Comparison of ENCODE assay signal across 9 cellular contexts in genomic region chr3:191244242-191244867, GRCh38. TPM values are rescaled to one million over a fixed set of nuclear protein-coding genes. Genes with fewer than 3 reads are reported as not detected.
DNase-seq lines count a peak whose midpoint lies in the region; ATAC-seq and TF ChIP-seq lines count a peak whose summit lies in the region.
"Had no signal": no experiment of that assay in that cellular context is flagged by ENCODE, and none has a peak within 500 bp of the region (broad histone marks: within the 10 kb centered on the region; RNA-seq: fewer than 3 reads in every experiment).

No MANE protein-coding gene starts in this region.

- H3K4me1 Mint-ChIP-seq in memory B cell: peaks cover 19% of the 10 kb centered on the region
- H3K4me1 Mint-ChIP-seq in activated naive CD8-positive, alpha-beta T cell treated with anti-CD3 and anti-CD28 coated beads, Interleukin-2, amount 50 U/mL, for 24 hours: no peaks in the 10 kb centered on the region
- H3K4me1 Mint-ChIP-seq in activated CD8-positive, alpha-beta memory T cell treated with anti-CD3 and anti-CD28 coated beads, Interleukin-2, amount 10 ng/mL, durations not matched to agents 7 days and 5 days: no peaks in the 10 kb centered on the region

- TF ChIP-seq CTCF in GM10248 (IDR thresholded peaks at IDR 0.05; ENCODE audit: control extremely low read depth, extremely low read depth, low read depth, missing control alignments) (peak; percentile 42), HCT116 (IDR thresholded peaks at IDR 0.05 in 2 of 3, conservative IDR thresholded peaks at IDR 0.05 in 1 of 3; ENCODE audit: borderline replicate concordance in 1 of 3, insufficient read depth in 1 of 3, low read depth in 2 of 3, low read length in 2 of 3) (peak; percentile 25 to 45 (median 26); a peak in 4 of 6 replicates), SK-N-SH (IDR thresholded peaks at IDR 0.05) (peak; percentile 64)

- H3K9me2 ChIP-seq in HCT116 (ENCODE audit: insufficient read depth) (no peaks in the 10 kb centered on the region), SK-N-SH (no peaks in the 10 kb centered on the region)

- peaks cover 10% of the 10 kb centered on the region for H3F3A ChIP-seq in SK-N-SH (replicated peaks; ENCODE audit: insufficient read depth)

- H3K36me3 ChIP-seq in HCT116 (ENCODE audit: control insufficient read depth in 1 of 2, insufficient read depth in 2 of 2, low read length in 2 of 2) (no peaks in the 10 kb centered on the region), SK-N-SH (replicated peaks in 1 of 2; ENCODE audit: control insufficient read depth in 1 of 2, insufficient read depth in 2 of 2, low read length in 1 of 2) (no peaks in the 10 kb centered on the region)
- H3K36me3 ChIP-seq: SJSA1 had no signal

- no peak overlapping the region for H3K4me3 Mint-ChIP-seq in memory B cell
- H3K4me3 Mint-ChIP-seq in activated naive CD8-positive, alpha-beta T cell treated with anti-CD3 and anti-CD28 coated beads, Interleukin-2, amount 50 U/mL, for 24 hours: no peak overlapping the region
- H3K4me3 Mint-ChIP-seq in activated CD8-positive, alpha-beta memory T cell treated with anti-CD3 and anti-CD28 coated beads, Interleukin-2, amount 10 ng/mL, durations not matched to agents 7 days and 5 days: no peak overlapping the region

- H3K27ac ChIP-seq in HCT116 (ENCODE audit: low read depth, low read length) (no peak overlapping the region), SK-N-SH (ENCODE audit: low read depth in 2 of 2, low read length in 1 of 2) (no peak overlapping the region)
- H3K27ac ChIP-seq: SJSA1 had no signal

- H3K36me3 Mint-ChIP-seq in memory B cell: peaks cover 3% of the 10 kb centered on the region
- no peaks in the 10 kb centered on the region for H3K36me3 Mint-ChIP-seq in activated naive CD8-positive, alpha-beta T cell treated with anti-CD3 and anti-CD28 coated beads, Interleukin-2, amount 50 U/mL, for 24 hours (ENCODE audit: low read depth)
- no peaks in the 10 kb centered on the region for H3K36me3 Mint-ChIP-seq in activated CD8-positive, alpha-beta memory T cell treated with anti-CD3 and anti-CD28 coated beads, Interleukin-2, amount 10 ng/mL, durations not matched to agents 7 days and 5 days

- CTCF ChIA-PET in GM10248 (lab: Yijun Ruan, JAX) (interaction anchor here (1.0 to 2.1 kb wide), 11 partner anchors 9 to 139 kb away, joined by 3 to 10 read pairs (median 4); no protein-coding TSS in a partner anchor), HCT116 (lab: Charles Lee) (interaction anchor here (1.2 to 1.7 kb wide), 4 partner anchors 92 to 1200 kb away, joined by 3 to 4 read pairs (median 4); no protein-coding TSS in a partner anchor), SK-N-SH (lab: Yijun Ruan, JAX) (interaction anchor here (0.8 to 1.6 kb wide), 6 partner anchors 9 to 692 kb away, joined by 3 to 4 read pairs (median 3); no protein-coding TSS in a partner anchor)
- CTCF ChIA-PET in activated CD8-positive, alpha-beta memory T cell treated with anti-CD3 and anti-CD28 coated beads, Interleukin-2, amount 10 ng/mL, durations not matched to agents 7 days and 5 days (lab: Charles Lee): no interaction called here

- BruUV-seq in HCT116 (replicated peaks; lab: Mats Ljungman, UMichigan): no TSS peak

- no peak for TF ChIP-seq POLR2A in HCT116 (IDR thresholded peaks at IDR 0.05; ENCODE audit: borderline replicate concordance, extremely low read depth, insufficient read depth, insufficient read length)

- H3K9me3 ChIP-seq in HCT116 (ENCODE audit: control insufficient read depth in 1 of 2, insufficient read depth in 1 of 2, low read depth in 1 of 2, low read length in 2 of 2): no peaks in the 10 kb centered on the region
- no peaks in the 10 kb centered on the region for H3K9me3 ChIP-seq in SK-N-SH
- H3K9me3 ChIP-seq: SJSA1 had no signal

- ATAC-seq in HCT116 (no peak), memory B cell (ENCODE audit: low read depth) (no peak)
- ATAC-seq in activated naive CD8-positive, alpha-beta T cell treated with anti-CD3 and anti-CD28 coated beads, Interleukin-2, amount 50 U/mL, for 24 hours: no peak
- no peak for ATAC-seq in activated CD8-positive, alpha-beta memory T cell treated with anti-CD3 and anti-CD28 coated beads, Interleukin-2, amount 10 ng/mL, durations not matched to agents 7 days and 5 days

- RAD21 ChIA-PET in HCT116 (lab: Charles Lee; ENCODE audit: low non-redundant PET in 1 of 2, low total read pairs in 2 of 2, uncharacterized antibody in 2 of 2, unreplicated experiment in 2 of 2): no interaction called here

- H3K9ac ChIP-seq in HCT116 (ENCODE audit: low read length) (no peak overlapping the region), SK-N-SH (no peak overlapping the region)

- intact Hi-C loops in HCT116 (cut with micrococcal nuclease): loop anchor here (5.0 to 10.0 kb wide), 2 partner anchors 143 to 1200 kb away; no protein-coding TSS in a partner anchor

- no peak for TF ChIP-seq EP300 in SK-N-SH (IDR thresholded peaks at IDR 0.05; ENCODE audit: borderline replicate concordance in 1 of 2, low read depth in 1 of 2, low read length in 1 of 2)

- H3K9me3 Mint-ChIP-seq in memory B cell: peaks cover 3% of the 10 kb centered on the region
- no peaks in the 10 kb centered on the region for H3K9me3 Mint-ChIP-seq in activated naive CD8-positive, alpha-beta T cell treated with anti-CD3 and anti-CD28 coated beads, Interleukin-2, amount 50 U/mL, for 24 hours
- H3K9me3 Mint-ChIP-seq in activated CD8-positive, alpha-beta memory T cell treated with anti-CD3 and anti-CD28 coated beads, Interleukin-2, amount 10 ng/mL, durations not matched to agents 7 days and 5 days (ENCODE audit: low read depth): no peaks in the 10 kb centered on the region

- H3K27me3 Mint-ChIP-seq in memory B cell: no peaks in the 10 kb centered on the region
- no peaks in the 10 kb centered on the region for H3K27me3 Mint-ChIP-seq in activated naive CD8-positive, alpha-beta T cell treated with anti-CD3 and anti-CD28 coated beads, Interleukin-2, amount 50 U/mL, for 24 hours
- no peaks in the 10 kb centered on the region for H3K27me3 Mint-ChIP-seq in activated CD8-positive, alpha-beta memory T cell treated with anti-CD3 and anti-CD28 coated beads, Interleukin-2, amount 10 ng/mL, durations not matched to agents 7 days and 5 days

- peak overlapping the region; percentile 30 for H2AFZ ChIP-seq in HCT116 (ENCODE audit: low read depth, low read length, poor library complexity, severe bottlenecking)
- H2AFZ ChIP-seq in SK-N-SH (ENCODE audit: low read depth): no peak overlapping the region

- POLR2A ChIA-PET in GM10248 (lab: Yijun Ruan, JAX): no interaction called here
- POLR2A ChIA-PET in HCT116 (lab: Charles Lee): no interaction called here
- POLR2A ChIA-PET in SK-N-SH (lab: Yijun Ruan, JAX): no interaction called here

- no peak overlapping the region for H3K4me3 ChIP-seq in HCT116 (replicated peaks in 1 of 2; ENCODE audit: low read depth in 1 of 2, low read length in 2 of 2)
- no peak overlapping the region for H3K4me3 ChIP-seq in SK-N-SH (ENCODE audit: low read depth in 2 of 2, low read length in 1 of 2)
- H3K4me3 ChIP-seq: SJSA1 had no signal

- H3K4me2 ChIP-seq in HCT116 (ENCODE audit: low read length) (no peak overlapping the region), SK-N-SH (no peak overlapping the region)

- H3K79me2 ChIP-seq in HCT116 (ENCODE audit: insufficient read depth, low read length) (no peaks in the 10 kb centered on the region), SK-N-SH (ENCODE audit: insufficient read depth) (no peaks in the 10 kb centered on the region)

- H3K27me3 ChIP-seq in HCT116 (ENCODE audit: insufficient read depth, low read length): no peaks in the 10 kb centered on the region
- no peaks in the 10 kb centered on the region for H3K27me3 ChIP-seq in SK-N-SH (ENCODE audit: insufficient read depth)
- H3K27me3 ChIP-seq: SJSA1 had no signal

- H3K27ac Mint-ChIP-seq in memory B cell: peak overlapping the region; percentile 93
- H3K27ac Mint-ChIP-seq in activated naive CD8-positive, alpha-beta T cell treated with anti-CD3 and anti-CD28 coated beads, Interleukin-2, amount 50 U/mL, for 24 hours: no peak overlapping the region
- H3K27ac Mint-ChIP-seq in activated CD8-positive, alpha-beta memory T cell treated with anti-CD3 and anti-CD28 coated beads, Interleukin-2, amount 10 ng/mL, durations not matched to agents 7 days and 5 days: no peak overlapping the region

- TF ChIP-seq RAD21 in HCT116 (IDR thresholded peaks at IDR 0.05; ENCODE audit: low read depth): peak; percentile 60
- peak; percentile 51 for TF ChIP-seq RAD21 in SK-N-SH (IDR thresholded peaks at IDR 0.05; ENCODE audit: low read length)

- 4% methylated on average over 2 of the region's 2 CpGs for WGBS in SK-N-SH (ENCODE audit: low lambda C conversion rate)

- peaks cover 7 to 20% of the 10 kb centered on the region in 2 experiments for H3K4me1 ChIP-seq in HCT116 (ENCODE audit: control insufficient read depth in 1 of 2, insufficient read depth in 2 of 2, low read length in 2 of 2)
- peaks cover 0 to 12% of the 10 kb centered on the region in 2 experiments; a peak in 1 of 4 replicates for H3K4me1 ChIP-seq in SK-N-SH (ENCODE audit: control insufficient read depth in 1 of 2, insufficient read depth in 2 of 2, low read depth in 1 of 2, low read length in 1 of 2)

- H4K20me1 ChIP-seq in HCT116 (ENCODE audit: insufficient read depth): no peaks in the 10 kb centered on the region
- H4K20me1 ChIP-seq in SK-N-SH (ENCODE audit: insufficient read depth): no peaks in the 10 kb centered on the region

- DNase-seq in GM10248 (ENCODE audit: extremely low spot score) (peak; percentile 27), HCT116 (ENCODE audit: low read depth, low spot score) (no peak), SK-N-SH (peak; percentile 19), memory B cell (ENCODE audit: low spot score in 2 of 2) (no peak)
- DNase-seq in activated CD4-positive, alpha-beta T cell treated with anti-CD3 and anti-CD28 coated beads for 4 hours: no peak
- DNase-seq in activated naive CD8-positive, alpha-beta T cell treated with anti-CD3 and anti-CD28 coated beads, Interleukin-2, amount 50 U/mL, for 24 hours: no peak
- DNase-seq in activated CD8-positive, alpha-beta memory T cell treated with anti-CD3 and anti-CD28 coated beads, Interleukin-2, amount 10 ng/mL, durations not matched to agents 7 days and 5 days: no peak

TF ChIP-seq in HCT116, 20 proteins besides CTCF, POLR2A, EP300 and RAD21:
- no peak for TF ChIP-seq ZNF274 (IDR thresholded peaks at IDR 0.05; ENCODE audit: low read depth, low read length)
- no peak for TF ChIP-seq JUND (IDR thresholded peaks at IDR 0.05)

RNA-seq across cellular contexts. Expression of gene OSTN, which starts 45.3 kb away (rescaled TPM):
- not detected for total RNA-seq in HCT116 (2021; ENCODE audit: unreplicated experiment)
- polyA plus RNA-seq in HCT116 (2012): not detected in 2 replicates
- polyA plus RNA-seq in SK-N-SH (2012; rRNA removed): 0.02 TPM in 1 of 2 replicates, not detected in the other
- 0.01 TPM in 2 replicates for polyA plus RNA-seq in SK-N-SH (2012; cell fraction: cytosol; rRNA removed)
- polyA plus RNA-seq in SK-N-SH (2012; cell fraction: nucleus; rRNA removed): not detected in 2 replicates
- not detected for total RNA-seq in activated CD8-positive, alpha-beta memory T cell treated with anti-CD3 and anti-CD28 coated beads, Interleukin-2, amount 10 ng/mL, durations not matched to agents 7 days and 5 days
- total RNA-seq: SJSA1 had no signal
- polyA plus RNA-seq: keratinocyte had no signal

Comparison
In these comparisons a context has a peak if more than half of its experiments do, and no peak if none do; other contexts are left out.
1. DNase-seq: peak in GM10248 (single experiment) and SK-N-SH (single experiment); none in HCT116 (single experiment), memory B cell (0 of 2), activated CD4-positive, alpha-beta T cell treated with anti-CD3 and anti-CD28 coated beads for 4 hours (0 of 2), activated naive CD8-positive, alpha-beta T cell treated with anti-CD3 and anti-CD28 coated beads, Interleukin-2, amount 50 U/mL, for 24 hours (single experiment) and activated CD8-positive, alpha-beta memory T cell treated with anti-CD3 and anti-CD28 coated beads, Interleukin-2, amount 10 ng/mL, durations not matched to agents 7 days and 5 days (single experiment).
2. Peak in every context shown above with its lines, with median percentiles within 50 percentile points of each other: CTCF ChIP-seq.